Comparison of ENCODE assay signal across 21 cellular contexts in genomic region chr22:32713737-32714457, GRCh38.
A peak's percentile ranks its signal among the peaks of the same experiment; 100 is the strongest.
DNase-seq lines count a peak whose midpoint lies in the region; ATAC-seq, FAIRE-seq and TF ChIP-seq lines count a peak whose summit lies in the region.
"Had no signal": no experiment of that assay in that cellular context is flagged by ENCODE, and none has a peak within 500 bp of the region (broad histone marks: within the 10 kb centered on the region; RNA-seq: fewer than 3 reads in every experiment).

No MANE protein-coding gene starts in this region.

- no peak overlapping the region for H2AK9ac ChIP-seq in IMR-90 (replicated peaks; ENCODE audit: low read depth, low read length, poor library complexity)

- no peak for FAIRE-seq in K562 (lab: Jason Lieb, UNC)
- FAIRE-seq: GM12878, GM19239, H1 had no signal

- no peaks in the 10 kb centered on the region for H3K27me3 ChIP-seq in IMR-90 (ENCODE audit: control insufficient read depth, insufficient read depth, low read length)
- H3K27me3 ChIP-seq in K562 (ENCODE audit: control insufficient read depth in 2 of 2, insufficient read depth in 2 of 2, low read length in 2 of 2), result peaks cover 0 to 5% of the 10 kb centered on the region in 2 experiments; a peak in 1 of 5 replicates
- no peaks in the 10 kb centered on the region for H3K27me3 ChIP-seq in mesenchymal stem cell (ENCODE audit: control insufficient read depth in 1 of 2, insufficient read depth in 1 of 2, low read length in 2 of 2)
- no peaks in the 10 kb centered on the region for H3K27me3 ChIP-seq in smooth muscle cell (ENCODE audit: low read depth)
- H3K27me3 ChIP-seq in prostate gland (replicated peaks; ENCODE audit: insufficient read depth), result no peaks in the 10 kb centered on the region

- TF ChIP-seq POLR2A in IMR-90 (IDR thresholded peaks at IDR 0.05; ENCODE audit: low read depth, low read length), result no peak
- no peak for TF ChIP-seq POLR2A in K562 (conservative IDR thresholded peaks at IDR 0.05)
- no peak for TF ChIP-seq POLR2A in prostate gland (IDR thresholded peaks at IDR 0.05)

- H3K79me1 ChIP-seq in IMR-90 (ENCODE audit: low read depth in 1 of 2, low read length in 2 of 2), result no peaks in the 10 kb centered on the region
- H3K79me1 ChIP-seq in mesenchymal stem cell (replicated peaks; ENCODE audit: low read length, poor library complexity, severe bottlenecking), result no peaks in the 10 kb centered on the region

- H3F3A ChIP-seq in smooth muscle cell (ENCODE audit: low read depth), result no peaks in the 10 kb centered on the region

- peaks cover 23% of the 10 kb centered on the region for H3K9me1 ChIP-seq in IMR-90 (ENCODE audit: insufficient read depth, low read length)
- H3K9me1 ChIP-seq in K562 (ENCODE audit: control insufficient read depth, insufficient read depth, low read length), result no peaks in the 10 kb centered on the region

- H3K4me1 ChIP-seq in IMR-90 (ENCODE audit: control insufficient read depth, insufficient read depth, low read length), result peaks cover 18% of the 10 kb centered on the region
- no peaks in the 10 kb centered on the region for H3K4me1 ChIP-seq in K562 (replicated peaks in 1 of 2; ENCODE audit: control insufficient read depth in 2 of 2, insufficient read depth in 2 of 2, low read length in 2 of 2)
- H3K4me1 ChIP-seq in mesenchymal stem cell (ENCODE audit: control insufficient read depth, insufficient read depth, low read depth, low read length), result no peaks in the 10 kb centered on the region
- H3K4me1 ChIP-seq in smooth muscle cell (ENCODE audit: low read depth), result peaks cover 7% of the 10 kb centered on the region
- H3K4me1 ChIP-seq in prostate gland (replicated peaks), result no peaks in the 10 kb centered on the region

- peak overlapping the region in 1 of 2 experiments; percentile 20; a peak in 1 of 4 replicates for H4K8ac ChIP-seq in IMR-90 (ENCODE audit: low read depth in 2 of 2, low read length in 2 of 2)
- no peak overlapping the region for H4K8ac ChIP-seq in mesenchymal stem cell (ENCODE audit: low read length)

- DNase-seq in IMR-90, result no peak
- DNase-seq in K562 (ENCODE audit: extremely low read depth in 1 of 4, low spot score in 3 of 4), result no peak
- no peak for DNase-seq in mesenchymal stem cell
- no peak for DNase-seq in smooth muscle cell (lab: John Stamatoyannopoulos, UW; ENCODE audit: unreplicated experiment)
- no peak for DNase-seq in prostate gland (ENCODE audit: low spot score)
- no peak for DNase-seq in medulla oblongata (ENCODE audit: extremely low spot score)
- DNase-seq in kidney glomerular epithelial cell (lab: John Stamatoyannopoulos, UW), result no peak
- DNase-seq: C1 segment of cervical spinal cord; Calu3; CD4-positive, alpha-beta memory T cell; COR-L47; DMS153; DND-41; EL; GDM1; H7; HCEC 1CT had no signal

- no peak for TF ChIP-seq EP300 in K562 (IDR thresholded peaks at IDR 0.05; ENCODE audit: low read length)

- no peak for ATAC-seq in IMR-90 (ENCODE audit: low read depth)
- ATAC-seq in K562, result no peak
- ATAC-seq: GM12878 had no signal

- peak overlapping the region; percentile 43 to 94 for H2BK12ac ChIP-seq in mesenchymal stem cell (ENCODE audit: low read length in 2 of 2)

- WGBS in IMR-90 (ENCODE audit: extremely low coverage in 2 of 2, insufficient read length in 1 of 2), 2 experiments, result no CpG with 5 or more reads among the region's 6 CpGs
- WGBS in K562 (ENCODE audit: insufficient coverage, low coverage, missing lambda C conversion rate), result 5% methylated on average over 4 of the region's 6 CpGs
- WGBS in mesenchymal stem cell, result 88% methylated on average over 4 of the region's 6 CpGs
- 83% methylated on average over 6 of the region's 6 CpGs for WGBS in smooth muscle cell (ENCODE audit: low lambda C conversion rate)
- 92% methylated on average over 6 of the region's 6 CpGs for WGBS in prostate gland

- POLR2A ChIA-PET in IMR-90 (lab: Charles Lee; ENCODE audit: unreplicated experiment), result interaction anchor here (0.6 to 0.7 kb wide), 2 partner anchors 38 to 547 kb away, joined by 3 to 9 read pairs; no protein-coding TSS in a partner anchor
- POLR2A ChIA-PET in K562 (lab: Yijun Ruan, JAX), result interaction anchor here (0.6 to 1.7 kb wide), 2 partner anchors 10 to 12 kb away, joined by 3 to 4 read pairs; no protein-coding TSS in a partner anchor

- H2BK120ac ChIP-seq in IMR-90 (ENCODE audit: low read depth, low read length), result peak overlapping the region; percentile 47
- no peak overlapping the region for H2BK120ac ChIP-seq in mesenchymal stem cell (ENCODE audit: low read depth, low read length)

- H3K14ac ChIP-seq in IMR-90 (replicated peaks; ENCODE audit: low read depth, low read length) (peak overlapping the region; percentile 71), mesenchymal stem cell (ENCODE audit: low read length in 2 of 2) (no peak overlapping the region)

- dilution Hi-C loops in IMR-90 (cut with HindIII; ENCODE audit: low sequenced_read_pairs, unreplicated experiment), result no loop called here

- peak overlapping the region; percentile 67; the same call in 1 of the 2 replicates for H2BK20ac ChIP-seq in IMR-90 (ENCODE audit: low read depth, low read length)

- H2AK5ac ChIP-seq in IMR-90 (ENCODE audit: low read depth, low read length), result peak overlapping the region; percentile 22; the same call in 1 of the 2 replicates
- no peak overlapping the region for H2AK5ac ChIP-seq in mesenchymal stem cell (ENCODE audit: low read length, severe bottlenecking)

- in situ Hi-C loops in IMR-90 (cut with MboI; ENCODE audit: low sequenced_read_pairs) (no loop called here), K562 (cut with MboI) (no loop called here)

- H3K79me2 ChIP-seq in K562 (ENCODE audit: control insufficient read depth, insufficient read depth, low read length) (no peaks in the 10 kb centered on the region), smooth muscle cell (ENCODE audit: low read depth) (no peaks in the 10 kb centered on the region)

- H4K5ac ChIP-seq in IMR-90 (ENCODE audit: low read depth, low read length), result peak overlapping the region; percentile 23; the same call in 1 of the 2 replicates

- H2BK5ac ChIP-seq in IMR-90 (ENCODE audit: low read depth, low read length, poor library complexity, severe bottlenecking), result no peak overlapping the region
- no peak overlapping the region for H2BK5ac ChIP-seq in mesenchymal stem cell (ENCODE audit: low read depth, low read length, poor library complexity, severe bottlenecking)

- H3K18ac ChIP-seq in IMR-90 (ENCODE audit: low read depth, low read length) (peak overlapping the region; percentile 58; the same call in 1 of the 2 replicates), mesenchymal stem cell (ENCODE audit: low read depth in 1 of 2, low read length in 2 of 2) (peak overlapping the region; percentile 37 to 59)

- no peaks in the 10 kb centered on the region for H3K36me3 ChIP-seq in IMR-90 (ENCODE audit: control insufficient read depth, insufficient read depth, low read length)
- H3K36me3 ChIP-seq in K562 (ENCODE audit: control insufficient read depth, insufficient read depth, low read length), result no peaks in the 10 kb centered on the region
- no peaks in the 10 kb centered on the region for H3K36me3 ChIP-seq in mesenchymal stem cell (ENCODE audit: control insufficient read depth in 1 of 2, insufficient read depth in 2 of 2, low read depth in 1 of 2, low read length in 2 of 2)
- no peaks in the 10 kb centered on the region for H3K36me3 ChIP-seq in smooth muscle cell (ENCODE audit: low read depth)
- H3K36me3 ChIP-seq in prostate gland, result no peaks in the 10 kb centered on the region

- no peaks in the 10 kb centered on the region for H3K9me3 ChIP-seq in IMR-90 (ENCODE audit: control insufficient read depth, insufficient read depth, low read length)
- H3K9me3 ChIP-seq in K562 (replicated peaks; ENCODE audit: control insufficient read depth, insufficient read depth, low read depth, low read length), result no peaks in the 10 kb centered on the region
- no peaks in the 10 kb centered on the region for H3K9me3 ChIP-seq in mesenchymal stem cell (ENCODE audit: control insufficient read depth, low read length)
- no peaks in the 10 kb centered on the region for H3K9me3 ChIP-seq in smooth muscle cell (replicated peaks; ENCODE audit: low read depth)
- no peaks in the 10 kb centered on the region for H3K9me3 ChIP-seq in prostate gland

- H3K27ac ChIP-seq in IMR-90 (ENCODE audit: insufficient read depth, low read length) (no peak overlapping the region), K562 (ENCODE audit: extremely low read depth, low read depth, low read length) (no peak overlapping the region), mesenchymal stem cell (ENCODE audit: low read length, poor library complexity, severe bottlenecking) (no peak overlapping the region), smooth muscle cell (ENCODE audit: low read depth) (peak overlapping the region; percentile 85), prostate gland (no peak overlapping the region)

- H4K20me1 ChIP-seq in IMR-90 (ENCODE audit: insufficient read depth, low read length) (no peaks in the 10 kb centered on the region), K562 (replicated peaks; ENCODE audit: control insufficient read depth, insufficient read depth, low read length) (no peaks in the 10 kb centered on the region), smooth muscle cell (ENCODE audit: low read depth) (no peaks in the 10 kb centered on the region)

- no TSS peak for BruUV-seq in IMR-90 (replicated peaks; lab: Mats Ljungman, UMichigan)
- no TSS peak for BruUV-seq in K562 (replicated peaks; lab: Mats Ljungman, UMichigan)

- H3K4ac ChIP-seq in IMR-90 (ENCODE audit: low read depth, low read length), result peak overlapping the region; percentile 41; the same call in 1 of the 2 replicates
- H3K4ac ChIP-seq in mesenchymal stem cell (ENCODE audit: low read depth in 1 of 2, low read length in 2 of 2), result no peak overlapping the region

- H3K9ac ChIP-seq in IMR-90 (ENCODE audit: low read depth, low read length) (no peak overlapping the region), K562 (ENCODE audit: insufficient read depth in 1 of 2, low read depth in 2 of 2, low read length in 2 of 2) (no peak overlapping the region), mesenchymal stem cell (ENCODE audit: low read length) (no peak overlapping the region), smooth muscle cell (ENCODE audit: low read depth) (no peak overlapping the region)
- H3K9ac ChIP-seq: GM23248 had no signal

- TF ChIP-seq RAD21 in IMR-90 (IDR thresholded peaks at IDR 0.05; ENCODE audit: low read length), result no peak
- no peak for TF ChIP-seq RAD21 in K562 (CRISPR knock-in tag; conservative IDR thresholded peaks at IDR 0.05 in 1 of 2, IDR thresholded peaks at IDR 0.05 in 1 of 2)

- no peak for TF ChIP-seq CTCF in IMR-90 (conservative IDR thresholded peaks at IDR 0.05; ENCODE audit: low read depth, low read length)
- no peak for TF ChIP-seq CTCF in K562 (IDR thresholded peaks at IDR 0.05 in 2 of 3, conservative IDR thresholded peaks at IDR 0.05 in 1 of 3; ENCODE audit: insufficient read depth in 2 of 3, low read depth in 1 of 3, low read length in 3 of 3)
- no peak for TF ChIP-seq CTCF in smooth muscle cell (IDR thresholded peaks at IDR 0.05; ENCODE audit: borderline replicate concordance, insufficient read depth, poor library complexity, severe bottlenecking)
- no peak for TF ChIP-seq CTCF in prostate gland (IDR thresholded peaks at IDR 0.05)

- no peak overlapping the region for H3K56ac ChIP-seq in IMR-90 (ENCODE audit: extremely low read depth, insufficient read depth, low read length)

- H4K91ac ChIP-seq in IMR-90 (ENCODE audit: insufficient read depth, low read depth, low read length) (peak overlapping the region; percentile 32; the same call in 1 of the 2 replicates), mesenchymal stem cell (ENCODE audit: low read length) (no peak overlapping the region)

- CTCF ChIA-PET in IMR-90 (lab: Yijun Ruan, JAX), result interaction anchor here (0.6 to 1.3 kb wide), 5 partner anchors 18 to 246 kb away, joined by 3 read pairs; no protein-coding TSS in a partner anchor
- CTCF ChIA-PET in K562 (lab: Yijun Ruan, JAX; ENCODE audit: low intra/inter-chr PET ratio), result no interaction called here

- no peak overlapping the region for H2AFZ ChIP-seq in IMR-90 (replicated peaks; ENCODE audit: low read length, poor library complexity)
- no peak overlapping the region for H2AFZ ChIP-seq in K562 (ENCODE audit: low read depth, low read length)
- H2AFZ ChIP-seq in mesenchymal stem cell (ENCODE audit: low read depth, low read length), result no peak overlapping the region
- H2AFZ ChIP-seq in smooth muscle cell (ENCODE audit: low read depth), result no peak overlapping the region
- H2AFZ ChIP-seq: GM23248 had no signal

- H3K4me3 ChIP-seq in IMR-90 (ENCODE audit: insufficient read depth, low read depth, low read length), result no peak overlapping the region
- H3K4me3 ChIP-seq in K562, result no peak overlapping the region
- H3K4me3 ChIP-seq in mesenchymal stem cell (ENCODE audit: insufficient read depth in 1 of 2, low read depth in 1 of 2, low read length in 2 of 2), result no peak overlapping the region
- no peak overlapping the region for H3K4me3 ChIP-seq in smooth muscle cell
- H3K4me3 ChIP-seq in prostate gland, result no peak overlapping the region
- H3K4me3 ChIP-seq: GM12878, GM23248 had no signal

- H2BK15ac ChIP-seq in IMR-90 (ENCODE audit: low read depth, low read length), result peak overlapping the region; percentile 10; the same call in 1 of the 3 replicates
- no peak overlapping the region for H2BK15ac ChIP-seq in mesenchymal stem cell (ENCODE audit: low read depth, poor library complexity, severe bottlenecking)

- H3K23ac ChIP-seq in IMR-90 (ENCODE audit: low read depth, low read length) (peak overlapping the region; percentile 8; the same call in 1 of the 2 replicates), mesenchymal stem cell (ENCODE audit: low read length in 2 of 2) (no peak overlapping the region)

- H3K4me2 ChIP-seq in IMR-90 (ENCODE audit: low read depth, low read length) (no peak overlapping the region), K562 (ENCODE audit: insufficient read depth, low read length) (no peak overlapping the region), mesenchymal stem cell (ENCODE audit: low read length, poor library complexity, severe bottlenecking) (no peak overlapping the region), smooth muscle cell (no peak overlapping the region)

- intact Hi-C loops in IMR-90 (cut with micrococcal nuclease) (no loop called here), K562 (cut with micrococcal nuclease) (no loop called here), prostate gland (cut with DNase I) (no loop called here)
